19 cellular contexts compared by ENCODE assay signal in genomic region chr15:95996494-95996893, GRCh38.
DNase-seq lines count a peak whose midpoint lies in the region; ATAC-seq and TF ChIP-seq lines count a peak whose summit lies in the region.
"Had no signal": no experiment of that assay in that cellular context is flagged by ENCODE, and none has a peak within 500 bp of the region (broad histone marks: within the 10 kb centered on the region; RNA-seq: fewer than 3 reads in every experiment).

No MANE protein-coding gene starts in this region.

- TF ChIP-seq CTCF in OCI-LY7 (conservative IDR thresholded peaks at IDR 0.05; ENCODE audit: low read length) = no peak

- H4K20me1 ChIP-seq in OCI-LY7 (ENCODE audit: insufficient read depth, low read length) = no peaks in the 10 kb centered on the region

- H3K9me2 ChIP-seq in OCI-LY7 (ENCODE audit: insufficient read depth, low read length) = no peaks in the 10 kb centered on the region

- ATAC-seq in stimulated activated naive CD8-positive, alpha-beta T cell treated with anti-CD3 and anti-CD28 coated beads, Interleukin-15, amount 100 ng/mL, for 72 hours = peak; percentile 66
- ATAC-seq in GM21381 (IDR thresholded peaks at IDR 0.05; ENCODE audit: unreplicated experiment) = no peak

- no peaks in the 10 kb centered on the region for H3K79me2 ChIP-seq in OCI-LY7 (ENCODE audit: insufficient read depth, low read depth, low read length)
- H3K79me2 ChIP-seq: parathyroid adenoma had no signal

- H3K27me3 Mint-ChIP-seq in activated naive CD8-positive, alpha-beta T cell treated with anti-CD3 and anti-CD28 coated beads for 36 hours = peaks cover 49% of the 10 kb centered on the region
- peaks cover 21% of the 10 kb centered on the region for H3K27me3 Mint-ChIP-seq in stimulated activated naive CD8-positive, alpha-beta T cell treated with anti-CD3 and anti-CD28 coated beads, Interleukin-15, amount 100 ng/mL, for 72 hours
- H3K27me3 Mint-ChIP-seq: IgD-negative memory B cell had no signal

- CTCF ChIA-PET in OCI-LY7 (lab: Charles Lee; ENCODE audit: unreplicated experiment) = no interaction called here

- no TSS peak for BruUV-seq in OCI-LY7 (replicated peaks; lab: Mats Ljungman, UMichigan)

- POLR2A ChIA-PET in OCI-LY7 (lab: Charles Lee) = no interaction called here

- H3K4me2 ChIP-seq in OCI-LY7 (ENCODE audit: low read length) = no peak overlapping the region

- intact Hi-C loops in OCI-LY7 (cut with micrococcal nuclease; ENCODE audit: unreplicated experiment) = no loop called here

- H3K4me1 Mint-ChIP-seq in activated naive CD8-positive, alpha-beta T cell treated with anti-CD3 and anti-CD28 coated beads for 36 hours = peaks cover 13% of the 10 kb centered on the region
- H3K4me1 Mint-ChIP-seq in stimulated activated naive CD8-positive, alpha-beta T cell treated with anti-CD3 and anti-CD28 coated beads, Interleukin-15, amount 100 ng/mL, for 72 hours = peaks cover 6% of the 10 kb centered on the region
- H3K4me1 Mint-ChIP-seq: naive B cell had no signal

- no peaks in the 10 kb centered on the region for H3K36me3 Mint-ChIP-seq in activated naive CD8-positive, alpha-beta T cell treated with anti-CD3 and anti-CD28 coated beads for 36 hours
- H3K36me3 Mint-ChIP-seq: IgD-negative memory B cell, naive B cell had no signal

- H3K27ac Mint-ChIP-seq in activated naive CD8-positive, alpha-beta T cell treated with anti-CD3 and anti-CD28 coated beads for 36 hours = no peak overlapping the region
- no peak overlapping the region for H3K27ac Mint-ChIP-seq in stimulated activated naive CD8-positive, alpha-beta T cell treated with anti-CD3 and anti-CD28 coated beads, Interleukin-15, amount 100 ng/mL, for 72 hours
- H3K27ac Mint-ChIP-seq: IgD-negative memory B cell had no signal

- no peaks in the 10 kb centered on the region for H3K9me3 Mint-ChIP-seq in activated naive CD8-positive, alpha-beta T cell treated with anti-CD3 and anti-CD28 coated beads for 36 hours
- H3K9me3 Mint-ChIP-seq in stimulated activated naive CD8-positive, alpha-beta T cell treated with anti-CD3 and anti-CD28 coated beads, Interleukin-15, amount 100 ng/mL, for 72 hours = peaks cover 0 to 5% of the 10 kb centered on the region in 2 donors

- no peaks in the 10 kb centered on the region for H3K36me3 ChIP-seq in OCI-LY7 (ENCODE audit: insufficient read depth, low read length)
- H3K36me3 ChIP-seq: tibial nerve had no signal

- no peak overlapping the region for H3K4me3 Mint-ChIP-seq in activated naive CD8-positive, alpha-beta T cell treated with anti-CD3 and anti-CD28 coated beads for 36 hours
- H3K4me3 Mint-ChIP-seq in stimulated activated naive CD8-positive, alpha-beta T cell treated with anti-CD3 and anti-CD28 coated beads, Interleukin-15, amount 100 ng/mL, for 72 hours = no peak overlapping the region
- H3K4me3 Mint-ChIP-seq: IgD-negative memory B cell, naive B cell had no signal

- H2AFZ ChIP-seq in OCI-LY7 (ENCODE audit: low read length) = no peak overlapping the region
- H2AFZ ChIP-seq: parathyroid adenoma had no signal

- H3K9me3 ChIP-seq in OCI-LY7 (ENCODE audit: low read length) = no peaks in the 10 kb centered on the region
- H3K9me3 ChIP-seq: tibial nerve had no signal

- peak; percentile 2 for DNase-seq in stimulated activated CD4-positive, alpha-beta T cell treated with anti-CD3 and anti-CD28 coated beads, Interleukin-1b, Interleukin-23, amount 100 ng/mL, for 48 hours
- DNase-seq in stimulated activated CD4-positive, alpha-beta T cell treated with anti-CD3 and anti-CD28 coated beads, Interleukin-4, amount 100 ng/mL, for 4 hours = no peak
- DNase-seq in M059J (ENCODE audit: low read depth) (peak; percentile 50), COLO668 (lab: John Stamatoyannopoulos, UW; ENCODE audit: unreplicated experiment) (no peak), OCI-LY7 (ENCODE audit: low spot score) (no peak)
- DNase-seq in activated naive CD8-positive, alpha-beta T cell treated with anti-CD3 and anti-CD28 coated beads for 36 hours = peak; percentile 2
- peak in 1 of 2 donors; percentile 26 for DNase-seq in stimulated activated naive CD8-positive, alpha-beta T cell treated with anti-CD3 and anti-CD28 coated beads, Interleukin-15, amount 100 ng/mL, for 72 hours
- DNase-seq: activated gamma-delta T cell, GDM1, naive B cell, NCI-H1105 treated with DMSO at 0.1 percent for 48 hours, NCI-H2171, SW 1271 had no signal

- no peak overlapping the region for H3K4me3 ChIP-seq in OCI-LY7 (ENCODE audit: low read depth, low read length, poor library complexity, severe bottlenecking)
- H3K4me3 ChIP-seq: lung, tibial nerve had no signal

- H3K27ac ChIP-seq in OCI-LY7 (ENCODE audit: low read depth, low read length, poor library complexity, severe bottlenecking) = no peak overlapping the region
- H3K27ac ChIP-seq: parathyroid adenoma, RWPE1, tibial nerve had no signal

- no peaks in the 10 kb centered on the region for H3K4me1 ChIP-seq in OCI-LY7 (ENCODE audit: insufficient read depth, low read length, poor library complexity, severe bottlenecking)

Comparison
In these comparisons a context has a peak if more than half of its experiments do, and no peak if none do; other contexts are left out.
1. DNase-seq: peak in stimulated activated CD4-positive, alpha-beta T cell treated with anti-CD3 and anti-CD28 coated beads, Interleukin-1b, Interleukin-23, amount 100 ng/mL, for 48 hours (single experiment), M059J (single experiment) and activated naive CD8-positive, alpha-beta T cell treated with anti-CD3 and anti-CD28 coated beads for 36 hours (single experiment); none in stimulated activated CD4-positive, alpha-beta T cell treated with anti-CD3 and anti-CD28 coated beads, Interleukin-4, amount 100 ng/mL, for 4 hours (0 of 2), COLO668 (single experiment) and OCI-LY7 (single experiment).